Comparison of ENCODE assay signal across 11 cellular contexts in genomic region chr19:46904114-46905060, GRCh38. TPM values are rescaled to one million over a fixed set of nuclear protein-coding genes. Genes with fewer than 3 reads are reported as not detected.
A peak's percentile ranks its signal among the peaks of the same experiment; 100 is the strongest.
DNase-seq lines count a peak whose midpoint lies in the region; ATAC-seq, FAIRE-seq and TF ChIP-seq lines count a peak whose summit lies in the region.
"Had no signal": no experiment of that assay in that cellular context is flagged by ENCODE, and none has a peak within 500 bp of the region (broad histone marks: within the 10 kb centered on the region; RNA-seq: fewer than 3 reads in every experiment).

No MANE protein-coding gene starts in this region.

- peaks cover 8 to 89% (median 59%) of the 10 kb centered on the region in 9 donors for H3K4me1 ChIP-seq in heart right ventricle

- no peaks in the 10 kb centered on the region for H3K27me3 ChIP-seq in heart right ventricle

- ATAC-seq in heart right ventricle (peak in 7 of 8 donors; percentile 51 to 77 (median 57)), sciatic nerve (peak; percentile 42), HG03135 (IDR thresholded peaks at IDR 0.05; ENCODE audit: unreplicated experiment) (no peak), GM19328 (IDR thresholded peaks at IDR 0.05; ENCODE audit: unreplicated experiment) (no peak)

- intact Hi-C loops in heart right ventricle (cut with DNase I) (no loop called here), sciatic nerve (cut with DNase I) (no loop called here)

- H3K36me3 ChIP-seq in heart right ventricle, result no peaks in the 10 kb centered on the region

- peak overlapping the region in 9 of 10 donors; percentile 6 to 78 (median 56) for H3K27ac ChIP-seq in heart right ventricle

- no peak for FAIRE-seq in frontal cortex (lab: Jason Lieb, UNC)
- FAIRE-seq: small intestine, urothelium cell line had no signal

- no peak for TF ChIP-seq CTCF in heart right ventricle (IDR thresholded peaks at IDR 0.05)

- no peak overlapping the region for H3K4me3 ChIP-seq in heart right ventricle

- 64% methylated on average over 16 of the region's 16 CpGs for WGBS in heart right ventricle, 2 donors

- H3K9me3 ChIP-seq in heart right ventricle, result no peaks in the 10 kb centered on the region

- DNase-seq in GM04503 (ENCODE audit: low read depth), result peak; percentile 94
- peak; percentile 77 for DNase-seq in amniotic epithelial cell (ENCODE audit: low read depth)
- DNase-seq in heart right ventricle, result peak; percentile 41 to 56
- DNase-seq in sciatic nerve (ENCODE audit: low spot score), result no peak
- DNase-seq in frontal cortex (ENCODE audit: low spot score in 2 of 2), result no peak
- no peak for DNase-seq in DMS53 (lab: John Stamatoyannopoulos, UW)
- DNase-seq: OCI-M1 had no signal

RNA-seq across cellular contexts. Expression of gene ARHGAP35, which starts 43.6 kb away (rescaled TPM):
- 10 to 100 TPM; 69.1 to 96.5 (median 74.0) TPM for total RNA-seq in heart right ventricle
- polyA plus RNA-seq in heart right ventricle, result 10 to 100 TPM; 20.8 to 23.3 TPM
- total RNA-seq in sciatic nerve, result 67.0 TPM
- 73.4 TPM for total RNA-seq in frontal cortex

RNA-seq across cellular contexts. Expression of gene AP2S1, which starts 53.7 kb away (rescaled TPM):
- total RNA-seq in heart right ventricle (100 to 1,000 TPM in 2 of 10 donors, 10 to 100 TPM in 8; 68.7 to 123 (median 79.0) TPM), sciatic nerve (59.7 TPM), frontal cortex (64.8 TPM)
- polyA plus RNA-seq in heart right ventricle, result 100 to 1,000 TPM in 1 of 2 donors, 10 to 100 TPM in 1; 96.9 to 192 TPM

Comparison
In these comparisons a context has a peak if more than half of its experiments do, and no peak if none do; other contexts are left out.
1. DNase-seq: peak in GM04503 (single experiment), amniotic epithelial cell (single experiment) and heart right ventricle (2 of 2); none in sciatic nerve (single experiment), frontal cortex (0 of 2) and DMS53 (single experiment).
2. ATAC-seq: peak in heart right ventricle (7 of 8) and sciatic nerve (single experiment); none in HG03135 (single experiment) and GM19328 (single experiment).